1 cellular context compared by ENCODE assay signal in the genomic region with DNA sequence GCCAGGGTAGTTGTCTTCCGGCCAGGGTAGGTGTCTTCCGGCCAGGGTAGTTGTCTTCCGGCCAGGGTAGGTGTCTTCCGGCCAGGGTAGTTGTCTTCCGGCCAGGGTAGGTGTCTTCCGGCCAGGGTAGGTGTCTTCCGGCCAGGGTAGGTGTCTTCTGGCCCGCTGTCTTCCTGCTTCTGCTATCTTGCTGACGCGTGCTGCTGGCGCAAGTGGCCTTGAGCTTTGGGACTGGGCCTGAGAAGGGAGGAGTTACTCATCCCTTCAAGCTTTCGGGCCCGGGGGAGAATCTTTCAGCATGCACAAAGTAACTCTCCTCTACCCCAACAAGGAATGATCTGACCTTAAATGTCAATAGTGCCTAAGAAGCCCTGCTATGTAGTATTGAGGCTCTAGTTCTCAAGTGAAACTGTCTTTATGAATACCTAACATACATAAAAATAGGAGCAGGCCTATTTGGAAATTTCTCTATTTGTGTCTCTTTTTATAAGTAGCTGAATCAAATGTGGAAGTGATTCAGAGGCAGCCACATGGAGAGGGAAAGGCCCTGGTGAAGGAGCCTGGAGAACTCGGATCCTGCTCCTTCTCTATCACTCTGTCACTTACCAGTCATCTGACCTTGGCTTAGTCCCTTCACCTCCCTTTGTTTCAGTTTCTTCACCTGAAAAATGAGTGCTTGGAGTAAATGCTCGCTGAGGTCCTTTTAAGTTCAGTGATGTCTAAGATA.
TF ChIP-seq lines count a peak whose summit lies in the region.

No MANE protein-coding gene starts in this region.

TF ChIP-seq in WTC11, 78 proteins besides CTCF, POLR2A, EP300 and RAD21 (continued from another document):
- TF ChIP-seq, protein P1, sequence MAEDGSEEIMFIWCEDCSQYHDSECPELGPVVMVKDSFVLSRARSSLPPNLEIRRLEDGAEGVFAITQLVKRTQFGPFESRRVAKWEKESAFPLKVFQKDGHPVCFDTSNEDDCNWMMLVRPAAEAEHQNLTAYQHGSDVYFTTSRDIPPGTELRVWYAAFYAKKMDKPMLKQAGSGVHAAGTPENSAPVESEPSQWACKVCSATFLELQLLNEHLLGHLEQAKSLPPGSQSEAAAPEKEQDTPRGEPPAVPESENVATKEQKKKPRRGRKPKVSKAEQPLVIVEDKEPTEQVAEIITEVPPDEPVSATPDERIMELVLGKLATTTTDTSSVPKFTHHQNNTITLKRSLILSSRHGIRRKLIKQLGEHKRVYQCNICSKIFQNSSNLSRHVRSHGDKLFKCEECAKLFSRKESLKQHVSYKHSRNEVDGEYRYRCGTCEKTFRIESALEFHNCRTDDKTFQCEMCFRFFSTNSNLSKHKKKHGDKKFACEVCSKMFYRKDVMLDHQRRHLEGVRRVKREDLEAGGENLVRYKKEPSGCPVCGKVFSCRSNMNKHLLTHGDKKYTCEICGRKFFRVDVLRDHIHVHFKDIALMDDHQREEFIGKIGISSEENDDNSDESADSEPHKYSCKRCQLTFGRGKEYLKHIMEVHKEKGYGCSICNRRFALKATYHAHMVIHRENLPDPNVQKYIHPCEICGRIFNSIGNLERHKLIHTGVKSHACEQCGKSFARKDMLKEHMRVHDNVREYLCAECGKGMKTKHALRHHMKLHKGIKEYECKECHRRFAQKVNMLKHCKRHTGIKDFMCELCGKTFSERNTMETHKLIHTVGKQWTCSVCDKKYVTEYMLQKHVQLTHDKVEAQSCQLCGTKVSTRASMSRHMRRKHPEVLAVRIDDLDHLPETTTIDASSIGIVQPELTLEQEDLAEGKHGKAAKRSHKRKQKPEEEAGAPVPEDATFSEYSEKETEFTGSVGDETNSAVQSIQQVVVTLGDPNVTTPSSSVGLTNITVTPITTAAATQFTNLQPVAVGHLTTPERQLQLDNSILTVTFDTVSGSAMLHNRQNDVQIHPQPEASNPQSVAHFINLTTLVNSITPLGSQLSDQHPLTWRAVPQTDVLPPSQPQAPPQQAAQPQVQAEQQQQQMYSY (CRISPR knock-in tag; IDR thresholded peaks at IDR 0.05), result no peak
- no peak for TF ChIP-seq CREB1 (CRISPR knock-in tag; IDR thresholded peaks at IDR 0.05)
- no peak for TF ChIP-seq TEAD1 (CRISPR knock-in tag; IDR thresholded peaks at IDR 0.05)
- TF ChIP-seq PRRX2 (CRISPR knock-in tag; IDR thresholded peaks at IDR 0.05), result no peak
- TF ChIP-seq ZNF121 (CRISPR knock-in tag; IDR thresholded peaks at IDR 0.05), result no peak
- TF ChIP-seq ZNF425 (CRISPR knock-in tag; conservative IDR thresholded peaks at IDR 0.05), result no peak
- TF ChIP-seq, protein P2, sequence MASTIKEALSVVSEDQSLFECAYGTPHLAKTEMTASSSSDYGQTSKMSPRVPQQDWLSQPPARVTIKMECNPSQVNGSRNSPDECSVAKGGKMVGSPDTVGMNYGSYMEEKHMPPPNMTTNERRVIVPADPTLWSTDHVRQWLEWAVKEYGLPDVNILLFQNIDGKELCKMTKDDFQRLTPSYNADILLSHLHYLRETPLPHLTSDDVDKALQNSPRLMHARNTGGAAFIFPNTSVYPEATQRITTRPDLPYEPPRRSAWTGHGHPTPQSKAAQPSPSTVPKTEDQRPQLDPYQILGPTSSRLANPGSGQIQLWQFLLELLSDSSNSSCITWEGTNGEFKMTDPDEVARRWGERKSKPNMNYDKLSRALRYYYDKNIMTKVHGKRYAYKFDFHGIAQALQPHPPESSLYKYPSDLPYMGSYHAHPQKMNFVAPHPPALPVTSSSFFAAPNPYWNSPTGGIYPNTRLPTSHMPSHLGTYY (CRISPR knock-in tag; IDR thresholded peaks at IDR 0.05), result no peak
- no peak for TF ChIP-seq ZNF138 (CRISPR knock-in tag; conservative IDR thresholded peaks at IDR 0.05)
- TF ChIP-seq, protein P3, sequence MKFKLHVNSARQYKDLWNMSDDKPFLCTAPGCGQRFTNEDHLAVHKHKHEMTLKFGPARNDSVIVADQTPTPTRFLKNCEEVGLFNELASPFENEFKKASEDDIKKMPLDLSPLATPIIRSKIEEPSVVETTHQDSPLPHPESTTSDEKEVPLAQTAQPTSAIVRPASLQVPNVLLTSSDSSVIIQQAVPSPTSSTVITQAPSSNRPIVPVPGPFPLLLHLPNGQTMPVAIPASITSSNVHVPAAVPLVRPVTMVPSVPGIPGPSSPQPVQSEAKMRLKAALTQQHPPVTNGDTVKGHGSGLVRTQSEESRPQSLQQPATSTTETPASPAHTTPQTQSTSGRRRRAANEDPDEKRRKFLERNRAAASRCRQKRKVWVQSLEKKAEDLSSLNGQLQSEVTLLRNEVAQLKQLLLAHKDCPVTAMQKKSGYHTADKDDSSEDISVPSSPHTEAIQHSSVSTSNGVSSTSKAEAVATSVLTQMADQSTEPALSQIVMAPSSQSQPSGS (CRISPR knock-in tag; IDR thresholded peaks at IDR 0.05; ENCODE audit: borderline replicate concordance, low read depth), result no peak
- TF ChIP-seq GABPB1 (CRISPR knock-in tag; IDR thresholded peaks at IDR 0.05), result no peak
- TF ChIP-seq USF2 (CRISPR knock-in tag; IDR thresholded peaks at IDR 0.05), result no peak
- no peak for TF ChIP-seq ESRRA (CRISPR knock-in tag; IDR thresholded peaks at IDR 0.05; ENCODE audit: borderline replicate concordance)
TF ChIP-seq in WTC11: peak in this region for 0.
